Comparison of ENCODE assay signal across 12 cellular contexts in genomic region chr7:6016653-6016966, GRCh38. TPM values are rescaled to one million over a fixed set of nuclear protein-coding genes. Genes with fewer than 3 reads are reported as not detected.
A peak's percentile ranks its signal among the peaks of the same experiment; 100 is the strongest.
DNase-seq lines count a peak whose midpoint lies in the region; ATAC-seq, FAIRE-seq and TF ChIP-seq lines count a peak whose summit lies in the region.
"Had no signal": no experiment of that assay in that cellular context is flagged by ENCODE, and none has a peak within 500 bp of the region (broad histone marks: within the 10 kb centered on the region; RNA-seq: fewer than 3 reads in every experiment).

No MANE protein-coding gene starts in this region.

- H3F3A ChIP-seq in GM23248 (ENCODE audit: insufficient read depth) = peaks cover 42% of the 10 kb centered on the region

- no peak for FAIRE-seq in RCC 7860 (lab: Jason Lieb, UNC)

- DNase-seq in AG04450 (ENCODE audit: low read depth, low spot score) (no peak), GM23248 (no peak), neural crest cell (ENCODE audit: low read depth, low spot score) (no peak), RCC 7860 (ENCODE audit: low spot score) (no peak), NCI-H2029 (lab: John Stamatoyannopoulos, UW) (no peak)
- no peak for DNase-seq in activated naive CD8-positive, alpha-beta T cell treated with anti-CD3 and anti-CD28 coated beads for 36 hours
- DNase-seq in activated CD4-positive, alpha-beta T cell treated with anti-CD3 and anti-CD28 coated beads, Interleukin-2, amount 50 U/mL, for 1 hour = no peak
- DNase-seq: COR-L47; effector CD4-positive, alpha-beta T cell; NCI-H526; stomach had no signal

- H3K9me3 ChIP-seq in AG04450 (ENCODE audit: control insufficient read depth, insufficient read depth, low read length) = no peaks in the 10 kb centered on the region
- no peaks in the 10 kb centered on the region for H3K9me3 ChIP-seq in GM23248 (ENCODE audit: low read depth)
- H3K9me3 ChIP-seq: stomach had no signal

- H3K27ac ChIP-seq in AG04450 (ENCODE audit: low read depth, low read length) (peak overlapping the region; percentile 99), GM23248 (peak overlapping the region; percentile 98)

- peaks cover 43% of the 10 kb centered on the region for H3K79me2 ChIP-seq in GM23248 (ENCODE audit: insufficient read depth)

- H3K9ac ChIP-seq in GM23248 = peak overlapping the region; percentile 84

- TF ChIP-seq CTCF in AG04450 (IDR thresholded peaks at IDR 0.05; ENCODE audit: low read depth, low read length) (no peak), neural crest cell (conservative IDR thresholded peaks at IDR 0.05) (no peak)

- H4K20me1 ChIP-seq in GM23248 (ENCODE audit: insufficient read depth) = no peaks in the 10 kb centered on the region

- peaks cover 38% of the 10 kb centered on the region for H3K36me3 Mint-ChIP-seq in activated naive CD8-positive, alpha-beta T cell treated with anti-CD3 and anti-CD28 coated beads for 36 hours
- peaks cover 16% of the 10 kb centered on the region for H3K36me3 Mint-ChIP-seq in neural crest cell (ENCODE audit: low read depth)

- H3K9me3 Mint-ChIP-seq in activated naive CD8-positive, alpha-beta T cell treated with anti-CD3 and anti-CD28 coated beads for 36 hours = no peaks in the 10 kb centered on the region
- H3K9me3 Mint-ChIP-seq in neural crest cell = no peaks in the 10 kb centered on the region

- no peak for ATAC-seq in GM21825 (IDR thresholded peaks at IDR 0.05; ENCODE audit: unreplicated experiment)

- H3K27me3 ChIP-seq in AG04450 (ENCODE audit: control insufficient read depth, insufficient read depth, low read length) = no peaks in the 10 kb centered on the region
- no peaks in the 10 kb centered on the region for H3K27me3 ChIP-seq in GM23248 (replicated peaks; ENCODE audit: insufficient read depth)
- H3K27me3 ChIP-seq: stomach had no signal

- no peaks in the 10 kb centered on the region for H3K9me2 ChIP-seq in GM23248 (ENCODE audit: insufficient read depth)

- no peaks in the 10 kb centered on the region for H3K27me3 Mint-ChIP-seq in activated naive CD8-positive, alpha-beta T cell treated with anti-CD3 and anti-CD28 coated beads for 36 hours
- H3K27me3 Mint-ChIP-seq in neural crest cell (ENCODE audit: low read depth) = no peaks in the 10 kb centered on the region

- H3K36me3 ChIP-seq in GM23248 (ENCODE audit: low read depth) = peaks cover 39% of the 10 kb centered on the region

- CTCF ChIA-PET in AG04450 (lab: Charles Lee) = no interaction called here

- H2AFZ ChIP-seq in GM23248 = no peak overlapping the region

- in situ Hi-C loops in GM23248 (cut with MboI) = loop anchor here (25.0 kb wide), 1 partner anchor 154 kb away; no protein-coding TSS in a partner anchor

- no peak overlapping the region for H3K4me3 Mint-ChIP-seq in activated naive CD8-positive, alpha-beta T cell treated with anti-CD3 and anti-CD28 coated beads for 36 hours
- H3K4me3 Mint-ChIP-seq in neural crest cell = peak overlapping the region; percentile 27

- H3K4me2 ChIP-seq in GM23248 (ENCODE audit: unreplicated experiment) = no peak overlapping the region

- H3K4me3 ChIP-seq in AG04450 (ENCODE audit: low read depth, low read length) (no peak overlapping the region), GM23248 (no peak overlapping the region)
- H3K4me3 ChIP-seq: stomach had no signal

- peaks cover 26% of the 10 kb centered on the region for H3K4me1 Mint-ChIP-seq in activated naive CD8-positive, alpha-beta T cell treated with anti-CD3 and anti-CD28 coated beads for 36 hours
- no peaks in the 10 kb centered on the region for H3K4me1 Mint-ChIP-seq in neural crest cell

- WGBS in GM23248 (ENCODE audit: low coverage in 1 of 2, low lambda C conversion rate in 2 of 2, missing lambda C conversion rate in 2 of 2), 2 experiments = 90 to 91% methylated on average over 8 of the region's 8 CpGs

- POLR2A ChIA-PET in AG04450 (lab: Yijun Ruan, JAX) = no interaction called here

- H3K27ac Mint-ChIP-seq in activated naive CD8-positive, alpha-beta T cell treated with anti-CD3 and anti-CD28 coated beads for 36 hours = peak overlapping the region; percentile 86
- no peak overlapping the region for H3K27ac Mint-ChIP-seq in neural crest cell (ENCODE audit: unreplicated experiment)

- peaks cover 28% of the 10 kb centered on the region for H3K4me1 ChIP-seq in GM23248 (ENCODE audit: insufficient read depth)

RNA-seq across cellular contexts. Expression of gene AIMP2, which starts 7.5 kb away (rescaled TPM):
- 58.5 and 60.3 TPM in 2 replicates for polyA plus RNA-seq in AG04450 (2011; rRNA removed)
- polyA minus RNA-seq in AG04450 (2011; rRNA and poly(A)+ RNA removed) = 41.7 and 47.9 TPM in 2 replicates
- 57.7 and 74.6 TPM in 2 replicates for total RNA-seq in GM23248 (2014; rRNA removed; shearing (Covaris generic))
- polyA plus RNA-seq in GM23248 (2016; fragmentation: Nextera tagmentation; extraction: Ambion mirVana) = 78.1 and 82.8 TPM in 2 replicates
- total RNA-seq in activated naive CD8-positive, alpha-beta T cell treated with anti-CD3 and anti-CD28 coated beads for 36 hours = 10 to 100 TPM; 83.4 to 84.4 TPM
- 44.4 and 47.6 TPM in 2 replicates for total RNA-seq in neural crest cell

RNA-seq across cellular contexts. Expression of gene PMS2, which starts 7.8 kb away (rescaled TPM):
- polyA plus RNA-seq in AG04450 (2011; rRNA removed) (11.1 and 12.9 TPM in 2 replicates), GM23248 (2016; fragmentation: Nextera tagmentation; extraction: Ambion mirVana) (7.4 and 8.9 TPM in 2 replicates)
- 12.6 and 13.2 TPM in 2 replicates for polyA minus RNA-seq in AG04450 (2011; rRNA and poly(A)+ RNA removed)
- 12.8 and 17.1 TPM in 2 replicates for total RNA-seq in GM23248 (2014; rRNA removed; shearing (Covaris generic))
- total RNA-seq in activated naive CD8-positive, alpha-beta T cell treated with anti-CD3 and anti-CD28 coated beads for 36 hours = 10 to 100 TPM; 25.8 to 27.3 TPM
- 20.3 and 21.4 TPM in 2 replicates for total RNA-seq in neural crest cell

RNA-seq across cellular contexts. Expression of gene ANKRD61, which starts 14.6 kb away (rescaled TPM):
- 0.19 and 0.22 TPM in 2 replicates for polyA plus RNA-seq in AG04450 (2011; rRNA removed)
- polyA minus RNA-seq in AG04450 (2011; rRNA and poly(A)+ RNA removed) = 0.30 and 1.2 TPM in 2 replicates
- not detected in 2 replicates for total RNA-seq in GM23248 (2014; rRNA removed; shearing (Covaris generic))
- 0.24 and 0.41 TPM in 2 replicates for polyA plus RNA-seq in GM23248 (2016; fragmentation: Nextera tagmentation; extraction: Ambion mirVana)
- total RNA-seq in activated naive CD8-positive, alpha-beta T cell treated with anti-CD3 and anti-CD28 coated beads for 36 hours = under 1 TPM in 1 of 2 experiments, not detected in 1; 0.16 TPM
- 0.70 and 0.80 TPM in 2 replicates for total RNA-seq in neural crest cell
- polyA plus RNA-seq: stomach had no signal

RNA-seq across cellular contexts. Expression of gene EIF2AK1, which starts 42.4 kb away (rescaled TPM):
- polyA plus RNA-seq in AG04450 (2011; rRNA removed) (77.2 and 98.7 TPM in 2 replicates), GM23248 (2016; fragmentation: Nextera tagmentation; extraction: Ambion mirVana) (102 and 113 TPM in 2 replicates)
- 65.7 and 79.6 TPM in 2 replicates for polyA minus RNA-seq in AG04450 (2011; rRNA and poly(A)+ RNA removed)
- total RNA-seq in GM23248 (2014; rRNA removed; shearing (Covaris generic)) = 103 and 173 TPM in 2 replicates
- 100 to 1,000 TPM; 107 to 116 TPM for total RNA-seq in activated naive CD8-positive, alpha-beta T cell treated with anti-CD3 and anti-CD28 coated beads for 36 hours
- 107 TPM in 2 replicates for total RNA-seq in neural crest cell

RNA-seq across cellular contexts. Expression of gene RSPH10B, which starts 46.1 kb away (rescaled TPM):
- polyA plus RNA-seq in AG04450 (2011; rRNA removed) (0.07 TPM in 1 of 2 replicates, not detected in the other), GM23248 (2016; fragmentation: Nextera tagmentation; extraction: Ambion mirVana) (not detected in 2 replicates)
- polyA minus RNA-seq in AG04450 (2011; rRNA and poly(A)+ RNA removed) = not detected in 2 replicates
- total RNA-seq in GM23248 (2014; rRNA removed; shearing (Covaris generic)) = not detected in 2 replicates
- total RNA-seq in activated naive CD8-positive, alpha-beta T cell treated with anti-CD3 and anti-CD28 coated beads for 36 hours = not detected
- 0.07 TPM in 1 of 2 replicates, not detected in the other for total RNA-seq in neural crest cell
- total RNA-seq: stomach had no signal
